Comparison of ENCODE assay signal across 8 cellular contexts in the genomic region with DNA sequence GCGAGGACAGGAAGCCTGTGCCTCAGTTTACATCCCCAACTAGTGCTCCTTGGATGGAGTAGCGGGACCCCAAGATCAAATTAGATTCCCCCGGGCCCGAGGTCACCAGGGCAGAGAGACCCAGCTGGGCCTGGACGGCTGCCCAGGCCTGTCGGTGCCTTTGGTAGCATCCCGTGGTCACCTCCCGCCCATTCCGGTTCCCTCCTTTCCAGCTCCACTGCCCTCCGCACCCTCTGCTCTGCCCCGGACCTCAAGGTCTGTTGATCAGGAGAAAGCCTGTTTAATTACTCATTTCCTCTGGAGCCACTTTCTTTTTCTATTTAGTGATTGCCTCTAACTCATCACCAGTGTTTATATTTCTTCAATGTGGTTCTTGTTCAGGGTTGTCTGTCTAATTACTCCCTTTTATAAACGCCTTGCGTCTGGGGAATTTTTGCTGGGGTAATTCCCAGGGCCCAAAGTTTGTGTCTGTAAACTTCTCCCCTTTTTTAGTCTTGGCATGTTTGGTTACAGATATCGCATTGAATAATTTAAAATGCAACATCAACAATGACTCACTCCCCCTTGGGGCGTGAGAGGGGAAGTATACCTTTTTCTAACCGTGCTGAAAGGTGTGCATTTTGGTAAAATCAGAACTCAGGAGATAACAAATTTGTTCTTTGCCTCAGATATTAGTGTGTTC. TPM values are rescaled to one million over a fixed set of nuclear protein-coding genes. Genes with fewer than 3 reads are reported as not detected.
DNase-seq lines count a peak whose midpoint lies in the region; ATAC-seq lines count a peak whose summit lies in the region.

No MANE protein-coding gene starts in this region.

- H3K4me1 ChIP-seq in HUES48 (ENCODE audit: control insufficient read depth, insufficient read depth, low read length) (peaks cover 8% of the 10 kb centered on the region; the same call in 1 of the 2 replicates), ectodermal cell (ENCODE audit: control insufficient read depth, insufficient read depth, low read length) (peaks cover 14% of the 10 kb centered on the region)

- peak overlapping the region; percentile 98 for H3K27ac Mint-ChIP-seq in activated CD4-positive, alpha-beta T cell treated with anti-CD3 and anti-CD28 coated beads for 36 hours
- H3K27ac Mint-ChIP-seq in stimulated activated naive CD8-positive, alpha-beta T cell treated with anti-CD3 and anti-CD28 coated beads, Interleukin-15, amount 100 ng/mL, for 72 hours = peak overlapping the region; percentile 95 to 98

- peak; percentile 22 to 35 for DNase-seq in NCI-H526 (lab: John Stamatoyannopoulos, UW)
- no peak for DNase-seq in NCI-H526 treated with DMSO at 0.1 percent for 48 hours (lab: John Stamatoyannopoulos, UW)
- peak; percentile 70 for DNase-seq in activated CD4-positive, alpha-beta T cell treated with anti-CD3 and anti-CD28 coated beads for 36 hours
- DNase-seq in medulla oblongata (ENCODE audit: extremely low spot score) = peak; percentile 69
- peak; percentile 32 to 67 for DNase-seq in stimulated activated naive CD8-positive, alpha-beta T cell treated with anti-CD3 and anti-CD28 coated beads, Interleukin-15, amount 100 ng/mL, for 72 hours

- CTCF ChIA-PET in activated CD4-positive, alpha-beta T cell treated with anti-CD3 and anti-CD28 coated beads for 36 hours (lab: Charles Lee) = interaction anchor here (0.8 to 2.4 kb wide), 3 partner anchors 42 to 54 kb away, joined by 3 to 10 read pairs (median 3); no protein-coding TSS in a partner anchor

- no peaks in the 10 kb centered on the region for H3K9me3 Mint-ChIP-seq in activated CD4-positive, alpha-beta T cell treated with anti-CD3 and anti-CD28 coated beads for 36 hours (ENCODE audit: low read depth)
- no peaks in the 10 kb centered on the region for H3K9me3 Mint-ChIP-seq in stimulated activated naive CD8-positive, alpha-beta T cell treated with anti-CD3 and anti-CD28 coated beads, Interleukin-15, amount 100 ng/mL, for 72 hours

- peaks cover 25% of the 10 kb centered on the region for H3K27me3 ChIP-seq in HUES48 (ENCODE audit: control insufficient read depth, insufficient read depth, low read length)
- H3K27me3 ChIP-seq in ectodermal cell (ENCODE audit: control insufficient read depth, insufficient read depth, low read length, poor library complexity, severe bottlenecking) = peaks cover 20% of the 10 kb centered on the region

- H3K27ac ChIP-seq in HUES48 (ENCODE audit: low read depth, low read length) (no peak overlapping the region), ectodermal cell (ENCODE audit: insufficient read depth, low read depth, low read length, poor library complexity, severe bottlenecking) (no peak overlapping the region)

- intact Hi-C loops in activated CD4-positive, alpha-beta T cell treated with anti-CD3 and anti-CD28 coated beads for 36 hours (cut with DNase I, micrococcal nuclease) = loop anchor here (1.0 to 2.0 kb wide), 5 partner anchors 43 to 199 kb away; a partner anchor contains a TSS

- WGBS in ectodermal cell, 2 experiments = 56 to 65% methylated on average over 15 of the region's 16 CpGs

- ATAC-seq in activated CD4-positive, alpha-beta T cell treated with anti-CD3 and anti-CD28 coated beads for 36 hours = peak; percentile 67
- ATAC-seq in stimulated activated naive CD8-positive, alpha-beta T cell treated with anti-CD3 and anti-CD28 coated beads, Interleukin-15, amount 100 ng/mL, for 72 hours = peak; percentile 68
- no peak for ATAC-seq in GM21381 (IDR thresholded peaks at IDR 0.05; ENCODE audit: unreplicated experiment)

- H3K9ac ChIP-seq in HUES48 (ENCODE audit: low read depth, low read length) = no peak overlapping the region

- H3K9me3 ChIP-seq in HUES48 (ENCODE audit: control insufficient read depth, insufficient read depth, low read length) = peaks cover 4% of the 10 kb centered on the region
- H3K9me3 ChIP-seq in ectodermal cell (ENCODE audit: control insufficient read depth, low read length) = no peaks in the 10 kb centered on the region

- peaks cover 48% of the 10 kb centered on the region for H3K4me1 Mint-ChIP-seq in activated CD4-positive, alpha-beta T cell treated with anti-CD3 and anti-CD28 coated beads for 36 hours
- H3K4me1 Mint-ChIP-seq in stimulated activated naive CD8-positive, alpha-beta T cell treated with anti-CD3 and anti-CD28 coated beads, Interleukin-15, amount 100 ng/mL, for 72 hours = peaks cover 62% of the 10 kb centered on the region

- POLR2A ChIA-PET in activated CD4-positive, alpha-beta T cell treated with anti-CD3 and anti-CD28 coated beads for 36 hours (lab: Charles Lee) = interaction anchor here (0.7 to 0.9 kb wide), 2 partner anchors 42 to 62 kb away, joined by 3 to 4 read pairs; no protein-coding TSS in a partner anchor

- H3K4me3 ChIP-seq in HUES48 (ENCODE audit: low read depth, low read length) (peak overlapping the region; percentile 50; the same call in 1 of the 2 replicates), ectodermal cell (ENCODE audit: insufficient read depth, low read depth, low read length) (peak overlapping the region; percentile 79)

- H3K36me3 ChIP-seq in HUES48 (ENCODE audit: control insufficient read depth, insufficient read depth, low read length) (no peaks in the 10 kb centered on the region), ectodermal cell (ENCODE audit: control insufficient read depth, insufficient read depth, low read length) (no peaks in the 10 kb centered on the region)

- peaks cover 14% of the 10 kb centered on the region for H3K36me3 Mint-ChIP-seq in activated CD4-positive, alpha-beta T cell treated with anti-CD3 and anti-CD28 coated beads for 36 hours (ENCODE audit: low read depth)

- peak overlapping the region; percentile 91 for H3K4me3 Mint-ChIP-seq in activated CD4-positive, alpha-beta T cell treated with anti-CD3 and anti-CD28 coated beads for 36 hours
- H3K4me3 Mint-ChIP-seq in stimulated activated naive CD8-positive, alpha-beta T cell treated with anti-CD3 and anti-CD28 coated beads, Interleukin-15, amount 100 ng/mL, for 72 hours = peak overlapping the region; percentile 85 to 95

- no peaks in the 10 kb centered on the region for H3K27me3 Mint-ChIP-seq in activated CD4-positive, alpha-beta T cell treated with anti-CD3 and anti-CD28 coated beads for 36 hours
- H3K27me3 Mint-ChIP-seq in stimulated activated naive CD8-positive, alpha-beta T cell treated with anti-CD3 and anti-CD28 coated beads, Interleukin-15, amount 100 ng/mL, for 72 hours = no peaks in the 10 kb centered on the region

RNA-seq across cellular contexts. Expression of a gene that starts 1.9 kb away (rescaled TPM):
- total RNA-seq in activated CD4-positive, alpha-beta T cell treated with anti-CD3 and anti-CD28 coated beads for 36 hours = 10 to 100 TPM; 30.0 to 33.9 TPM
- polyA plus RNA-seq in ectodermal cell (2013, experiment 1 of 4) = 15.4 TPM
- polyA plus RNA-seq in ectodermal cell (2013, experiment 2 of 4) = 18.3 TPM
- 10.4 TPM for polyA plus RNA-seq in ectodermal cell (2013, experiment 3 of 4)
- polyA plus RNA-seq in ectodermal cell (2013, experiment 4 of 4) = 10.8 TPM
